In genomic region chr17:3137494-3137893, GRCh38 we compare ENCODE assay signal across 14 cellular contexts. TPM values are rescaled to one million over a fixed set of nuclear protein-coding genes. Genes with fewer than 3 reads are reported as not detected.
"Had no signal": no experiment of that assay in that cellular context is flagged by ENCODE, and none has a peak within 500 bp of the region (broad histone marks: within the 10 kb centered on the region; RNA-seq: fewer than 3 reads in every experiment).

No MANE protein-coding gene starts in this region.

RNA-seq across cellular contexts. Expression of gene OR1G1, which starts 10.1 kb away (rescaled TPM):
- total RNA-seq: activated B cell treated with CpG ODN at 0.5 μM for 24 hours; activated CD4-positive, alpha-beta memory T cell treated with anti-CD3 and anti-CD28 coated beads for 36 hours; activated CD4-positive, alpha-beta memory T cell treated with anti-CD3 and anti-CD28 coated beads, Interleukin-2, amount 10 ng/mL, durations not matched to agents 7 days and 5 days; activated CD4-positive, alpha-beta T cell treated with anti-CD3 and anti-CD28 coated beads for 36 hours; activated CD4-positive, alpha-beta T cell treated with anti-CD3 and anti-CD28 coated beads, Interleukin-2, amount 10 ng/mL, durations not matched to agents 24 days and 14 days; activated CD4-positive, alpha-beta T cell treated with anti-CD3 and anti-CD28 coated beads, Interleukin-2, amount 10 ng/mL, durations not matched to agents 7 days and 5 days; activated CD8-positive, alpha-beta memory T cell treated with anti-CD3 and anti-CD28 coated beads for 36 hours; activated CD8-positive, alpha-beta memory T cell treated with anti-CD3 and anti-CD28 coated beads, Interleukin-2, amount 10 ng/mL, durations not matched to agents 7 days and 5 days; activated CD8-positive, alpha-beta T cell treated with anti-CD3 and anti-CD28 coated beads for 36 hours; activated CD8-positive, alpha-beta T cell treated with anti-CD3 and anti-CD28 coated beads, Interleukin-2, amount 10 ng/mL, durations not matched to agents 7 days and 5 days; T-helper 1 cell treated with Interleukin-12 subunit alpha and Interleukin-12 subunit beta and Interleukin-4 antibody, amounts not matched to agents 30 ng/mL and 1 ng/mL, for 36 hours; T-helper 17 cell; T-helper 2 cell treated with Interferon-gamma antibody and Interleukin-4, amounts not matched to agents 100 ng/mL and 5 ng/mL, for 36 hours; WTC11 had no signal

RNA-seq across cellular contexts. Expression of gene OR1D2, which starts 33.3 kb away (rescaled TPM):
- total RNA-seq: activated B cell treated with CpG ODN at 0.5 μM for 24 hours; activated CD4-positive, alpha-beta memory T cell treated with anti-CD3 and anti-CD28 coated beads for 36 hours; activated CD4-positive, alpha-beta memory T cell treated with anti-CD3 and anti-CD28 coated beads, Interleukin-2, amount 10 ng/mL, durations not matched to agents 7 days and 5 days; activated CD4-positive, alpha-beta T cell treated with anti-CD3 and anti-CD28 coated beads for 36 hours; activated CD4-positive, alpha-beta T cell treated with anti-CD3 and anti-CD28 coated beads, Interleukin-2, amount 10 ng/mL, durations not matched to agents 24 days and 14 days; activated CD4-positive, alpha-beta T cell treated with anti-CD3 and anti-CD28 coated beads, Interleukin-2, amount 10 ng/mL, durations not matched to agents 7 days and 5 days; activated CD8-positive, alpha-beta memory T cell treated with anti-CD3 and anti-CD28 coated beads for 36 hours; activated CD8-positive, alpha-beta memory T cell treated with anti-CD3 and anti-CD28 coated beads, Interleukin-2, amount 10 ng/mL, durations not matched to agents 7 days and 5 days; activated CD8-positive, alpha-beta T cell treated with anti-CD3 and anti-CD28 coated beads for 36 hours; activated CD8-positive, alpha-beta T cell treated with anti-CD3 and anti-CD28 coated beads, Interleukin-2, amount 10 ng/mL, durations not matched to agents 7 days and 5 days; T-helper 1 cell treated with Interleukin-12 subunit alpha and Interleukin-12 subunit beta and Interleukin-4 antibody, amounts not matched to agents 30 ng/mL and 1 ng/mL, for 36 hours; T-helper 17 cell; T-helper 2 cell treated with Interferon-gamma antibody and Interleukin-4, amounts not matched to agents 100 ng/mL and 5 ng/mL, for 36 hours; WTC11 had no signal

RNA-seq across cellular contexts. Expression of gene OR1A2, which starts 59.8 kb away (rescaled TPM):
- total RNA-seq: activated B cell treated with CpG ODN at 0.5 μM for 24 hours; activated CD4-positive, alpha-beta memory T cell treated with anti-CD3 and anti-CD28 coated beads for 36 hours; activated CD4-positive, alpha-beta memory T cell treated with anti-CD3 and anti-CD28 coated beads, Interleukin-2, amount 10 ng/mL, durations not matched to agents 7 days and 5 days; activated CD4-positive, alpha-beta T cell treated with anti-CD3 and anti-CD28 coated beads for 36 hours; activated CD4-positive, alpha-beta T cell treated with anti-CD3 and anti-CD28 coated beads, Interleukin-2, amount 10 ng/mL, durations not matched to agents 24 days and 14 days; activated CD4-positive, alpha-beta T cell treated with anti-CD3 and anti-CD28 coated beads, Interleukin-2, amount 10 ng/mL, durations not matched to agents 7 days and 5 days; activated CD8-positive, alpha-beta memory T cell treated with anti-CD3 and anti-CD28 coated beads for 36 hours; activated CD8-positive, alpha-beta memory T cell treated with anti-CD3 and anti-CD28 coated beads, Interleukin-2, amount 10 ng/mL, durations not matched to agents 7 days and 5 days; activated CD8-positive, alpha-beta T cell treated with anti-CD3 and anti-CD28 coated beads for 36 hours; activated CD8-positive, alpha-beta T cell treated with anti-CD3 and anti-CD28 coated beads, Interleukin-2, amount 10 ng/mL, durations not matched to agents 7 days and 5 days; T-helper 1 cell treated with Interleukin-12 subunit alpha and Interleukin-12 subunit beta and Interleukin-4 antibody, amounts not matched to agents 30 ng/mL and 1 ng/mL, for 36 hours; T-helper 17 cell; T-helper 2 cell treated with Interferon-gamma antibody and Interleukin-4, amounts not matched to agents 100 ng/mL and 5 ng/mL, for 36 hours; WTC11 had no signal
